Comparison of ENCODE assay signal across 8 cellular contexts in the genomic region with DNA sequence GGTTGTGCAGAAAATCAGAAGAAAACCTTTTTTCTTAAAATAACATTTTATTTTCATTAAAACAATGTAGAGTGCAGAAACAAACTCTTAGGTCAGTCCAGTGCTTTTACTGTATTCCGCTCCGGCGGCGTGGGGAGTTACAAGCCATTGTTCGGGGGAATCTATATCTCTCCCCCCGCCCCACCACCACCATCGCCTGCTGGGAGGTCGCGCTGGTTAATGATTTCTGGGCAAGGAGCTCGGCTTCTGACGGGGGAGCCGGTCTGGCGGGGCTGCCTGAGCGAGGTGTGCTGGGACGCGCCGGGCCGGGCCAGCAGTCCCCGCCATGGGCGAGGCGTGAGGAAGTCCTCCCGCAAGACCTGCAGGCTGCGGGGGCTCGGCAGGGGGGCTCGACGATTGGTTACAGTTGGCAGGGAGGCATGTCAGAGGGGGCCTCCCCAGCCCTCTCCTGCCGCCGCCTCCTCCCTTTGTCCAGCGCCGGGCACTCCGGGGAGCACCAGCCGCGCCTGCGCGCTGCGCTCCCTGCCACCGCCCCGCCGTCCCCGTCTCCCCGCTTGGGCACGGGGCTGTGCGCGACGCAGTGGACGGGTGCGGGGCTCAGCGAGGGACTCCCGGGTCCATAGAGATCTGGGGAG. TPM values are rescaled to one million over a fixed set of nuclear protein-coding genes. Genes with fewer than 3 reads are reported as not detected.
DNase-seq lines count a peak whose midpoint lies in the region; ATAC-seq and TF ChIP-seq lines count a peak whose summit lies in the region.

No MANE protein-coding gene starts in this region.

- H3K36me3 ChIP-seq in ectodermal cell (ENCODE audit: control insufficient read depth, insufficient read depth, low read length) = peaks cover 5% of the 10 kb centered on the region

- DNase-seq in Ammon's horn (ENCODE audit: low spot score) (peak; percentile 58), NCI-H2029 (lab: John Stamatoyannopoulos, UW) (peak; percentile 60), lower leg skin (ENCODE audit: low spot score in 2 of 2) (peak; percentile 42 to 94)
- DNase-seq in activated CD4-positive, alpha-beta T cell treated with anti-CD3 and anti-CD28 coated beads, Interleukin-2, amount 50 U/mL, for 1 hour = peak; percentile 18
- peak; percentile 33 to 49 for DNase-seq in stimulated activated CD4-positive, alpha-beta T cell treated with anti-CD3 and anti-CD28 coated beads, Interleukin-4, amount 100 ng/mL, for 48 hours (ENCODE audit: low read depth in 2 of 2)

- no peak for TF ChIP-seq CTCF in lower leg skin (IDR thresholded peaks at IDR 0.05)

- intact Hi-C loops in lower leg skin (cut with DNase I; ENCODE audit: low total_unique reads) = loop anchor here (5.0 kb wide), 1 partner anchor 301 kb away; no protein-coding TSS in a partner anchor

- H3K4me1 ChIP-seq in ectodermal cell (ENCODE audit: control insufficient read depth, insufficient read depth, low read length) = peaks cover 47% of the 10 kb centered on the region

- H3K27me3 ChIP-seq in ectodermal cell (ENCODE audit: control insufficient read depth, insufficient read depth, low read length, poor library complexity, severe bottlenecking) = peaks cover 79% of the 10 kb centered on the region

- ATAC-seq in GM19324 (IDR thresholded peaks at IDR 0.05; ENCODE audit: low FRiP score, unreplicated experiment) (peak; percentile 16), GM18861 (IDR thresholded peaks at IDR 0.05; ENCODE audit: unreplicated experiment) (no peak)

- TF ChIP-seq POLR2A in lower leg skin (IDR thresholded peaks at IDR 0.05) = peak in 1 of 2 donors; percentile 37

- 0% methylated on average over 49 of the region's 49 CpGs for WGBS in ectodermal cell, 2 experiments
- WGBS in lower leg skin, 2 donors = 1 to 3% methylated on average over 9 to 28 of the region's 49 CpGs

- H3K9me3 ChIP-seq in ectodermal cell (ENCODE audit: control insufficient read depth, low read length) = no peaks in the 10 kb centered on the region

- H3K27ac ChIP-seq in ectodermal cell (ENCODE audit: insufficient read depth, low read depth, low read length, poor library complexity, severe bottlenecking) = peak overlapping the region; percentile 96

- peak overlapping the region; percentile 67 for H3K4me3 ChIP-seq in ectodermal cell (ENCODE audit: insufficient read depth, low read depth, low read length)
- peak overlapping the region; percentile 62 for H3K4me3 ChIP-seq in lower leg skin (ENCODE audit: low read depth, poor library complexity, severe bottlenecking)

RNA-seq across cellular contexts. Expression of a gene that starts 1.0 kb away (rescaled TPM):
- polyA plus RNA-seq in ectodermal cell (2013, experiment 1 of 4) = 19.8 TPM
- 12.0 TPM for polyA plus RNA-seq in ectodermal cell (2013, experiment 2 of 4)
- 19.8 TPM for polyA plus RNA-seq in ectodermal cell (2013, experiment 3 of 4)
- polyA plus RNA-seq in ectodermal cell (2013, experiment 4 of 4) = 11.8 TPM
- total RNA-seq in lower leg skin = 10 to 100 TPM; 29.6 to 57.5 (median 41.9) TPM

Comparison
In these comparisons a context has a peak if more than half of its experiments do, and no peak if none do; other contexts are left out.
1. DNase-seq: peak in every context shown above with its lines; median percentile 68 in lower leg skin; 60 in NCI-H2029; 58 in Ammon's horn; 41 in stimulated activated CD4-positive, alpha-beta T cell treated with anti-CD3 and anti-CD28 coated beads, Interleukin-4, amount 100 ng/mL, for 48 hours; 18 in activated CD4-positive, alpha-beta T cell treated with anti-CD3 and anti-CD28 coated beads, Interleukin-2, amount 50 U/mL, for 1 hour.